Comparison of ENCODE assay signal across 8 cellular contexts in genomic region chr9:77981332-77981731, GRCh38. TPM values are rescaled to one million over a fixed set of nuclear protein-coding genes. Genes with fewer than 3 reads are reported as not detected.
DNase-seq lines count a peak whose midpoint lies in the region; ATAC-seq, FAIRE-seq and TF ChIP-seq lines count a peak whose summit lies in the region.

No MANE protein-coding gene starts in this region.

- H3K9me2 ChIP-seq in HCT116 (ENCODE audit: insufficient read depth): no peaks in the 10 kb centered on the region

- H3K36me3 ChIP-seq in HCT116 (ENCODE audit: control insufficient read depth in 1 of 2, insufficient read depth in 2 of 2, low read length in 2 of 2) (no peaks in the 10 kb centered on the region), heart right ventricle (no peaks in the 10 kb centered on the region), stomach (no peaks in the 10 kb centered on the region)

- POLR2A ChIA-PET in A549 (lab: Yijun Ruan, JAX): no interaction called here
- POLR2A ChIA-PET in HCT116 (lab: Charles Lee): no interaction called here

- H3K79me2 ChIP-seq in HCT116 (ENCODE audit: insufficient read depth, low read length): no peaks in the 10 kb centered on the region

- H3K27ac Mint-ChIP-seq in T-helper 2 cell treated with Interferon-gamma antibody and Interleukin-4, amounts not matched to agents 5 μg/mL and 100 μg/mL, for 36 hours: no peak overlapping the region

- peaks cover 50% of the 10 kb centered on the region for H3K4me1 ChIP-seq in A549
- H3K4me1 ChIP-seq in HCT116 (ENCODE audit: control insufficient read depth in 1 of 2, insufficient read depth in 2 of 2, low read length in 2 of 2): peaks cover 6 to 8% of the 10 kb centered on the region in 2 experiments
- H3K4me1 ChIP-seq in heart right ventricle: peaks cover 0 to 77% (median 50%) of the 10 kb centered on the region in 9 donors
- peaks cover 48 to 96% (median 78%) of the 10 kb centered on the region in 4 donors for H3K4me1 ChIP-seq in stomach

- TF ChIP-seq CTCF in A549 (IDR thresholded peaks at IDR 0.05) (no peak), HCT116 (IDR thresholded peaks at IDR 0.05 in 2 of 3, conservative IDR thresholded peaks at IDR 0.05 in 1 of 3; ENCODE audit: borderline replicate concordance in 1 of 3, insufficient read depth in 1 of 3, low read depth in 2 of 3, low read length in 2 of 3) (no peak), heart right ventricle (IDR thresholded peaks at IDR 0.05) (no peak), stomach (IDR thresholded peaks at IDR 0.05) (no peak)

- no peaks in the 10 kb centered on the region; the same call in 1 of the 2 replicates for H4K20me1 ChIP-seq in HCT116 (ENCODE audit: insufficient read depth)

- H3K27me3 ChIP-seq in HCT116 (ENCODE audit: insufficient read depth, low read length): no peaks in the 10 kb centered on the region
- H3K27me3 ChIP-seq in heart right ventricle: no peaks in the 10 kb centered on the region
- no peaks in the 10 kb centered on the region for H3K27me3 ChIP-seq in stomach

- TF ChIP-seq POLR2A in A549 (IDR thresholded peaks at IDR 0.05; ENCODE audit: low read length) (no peak), HCT116 (IDR thresholded peaks at IDR 0.05; ENCODE audit: borderline replicate concordance, extremely low read depth, insufficient read depth, insufficient read length) (no peak), stomach (IDR thresholded peaks at IDR 0.05) (no peak)

- no peak overlapping the region for H3K4me3 ChIP-seq in A549
- no peak overlapping the region for H3K4me3 ChIP-seq in HCT116 (replicated peaks in 1 of 2; ENCODE audit: low read depth in 1 of 2, low read length in 2 of 2)
- no peak overlapping the region for H3K4me3 ChIP-seq in heart right ventricle
- H3K4me3 ChIP-seq in stomach: no peak overlapping the region

- TF ChIP-seq EP300 in A549 (IDR thresholded peaks at IDR 0.05): no peak
- no peak for TF ChIP-seq EP300 in stomach (IDR thresholded peaks at IDR 0.05)

- H3K4me2 ChIP-seq in A549 (peak overlapping the region; percentile 52), HCT116 (ENCODE audit: low read length) (peak overlapping the region; percentile 1; the same call in 1 of the 2 replicates)

- H3K9me3 Mint-ChIP-seq in T-helper 2 cell treated with Interferon-gamma antibody and Interleukin-4, amounts not matched to agents 5 μg/mL and 100 μg/mL, for 36 hours: no peaks in the 10 kb centered on the region

- DNase-seq in A549 (ENCODE audit: low read depth in 1 of 2, low spot score in 1 of 2): peak in 1 of 2 experiments; percentile 66
- DNase-seq in HCT116 (ENCODE audit: low read depth, low spot score): no peak
- peak; percentile 25 for DNase-seq in T-helper 2 cell treated with Interferon-gamma antibody and Interleukin-4, amounts not matched to agents 5 μg/mL and 100 μg/mL, for 36 hours (ENCODE audit: low spot score)
- DNase-seq in heart right ventricle: no peak
- DNase-seq in stomach: peak; percentile 63
- DNase-seq in activated CD4-positive, CD25-positive, alpha-beta regulatory T cell treated with anti-CD3 and anti-CD28 coated beads, Interleukin-2, amount 50 U/mL, for 72 hours: no peak
- DNase-seq in effector CD4-positive, alpha-beta T cell: no peak
- no peak for DNase-seq in NCI-H748 (lab: John Stamatoyannopoulos, UW; ENCODE audit: unreplicated experiment)

- CTCF ChIA-PET in A549 (lab: Yijun Ruan, JAX): interaction anchor here (0.6 to 1.1 kb wide), 2 partner anchors 54 to 58 kb away, joined by 3 to 4 read pairs; no protein-coding TSS in a partner anchor
- CTCF ChIA-PET in HCT116 (lab: Charles Lee): no interaction called here

- H3K36me3 Mint-ChIP-seq in T-helper 2 cell treated with Interferon-gamma antibody and Interleukin-4, amounts not matched to agents 5 μg/mL and 100 μg/mL, for 36 hours (ENCODE audit: low read depth): peaks cover 21% of the 10 kb centered on the region

- H3K4me3 Mint-ChIP-seq in T-helper 2 cell treated with Interferon-gamma antibody and Interleukin-4, amounts not matched to agents 5 μg/mL and 100 μg/mL, for 36 hours: peak overlapping the region; percentile 51

- TF ChIP-seq RAD21 in A549 (conservative IDR thresholded peaks at IDR 0.05 in 1 of 2, IDR thresholded peaks at IDR 0.05 in 1 of 2) (no peak), HCT116 (IDR thresholded peaks at IDR 0.05; ENCODE audit: low read depth) (no peak)

- no peak overlapping the region for H2AFZ ChIP-seq in HCT116 (ENCODE audit: low read depth, low read length, poor library complexity, severe bottlenecking)

- intact Hi-C loops in HCT116 (cut with micrococcal nuclease): no loop called here
- intact Hi-C loops in heart right ventricle (cut with DNase I): loop anchor here in 2 of 10 donors (10.0 kb wide), 2 partner anchors 133 to 143 kb away; no protein-coding TSS in a partner anchor
- intact Hi-C loops in stomach (cut with DNase I; ENCODE audit: low total_unique reads): no loop called here

- WGBS in A549 (ENCODE audit: missing lambda C conversion rate): 2% methylated on average over 2 of the region's 2 CpGs
- WGBS in heart right ventricle, 2 donors: 35 to 52% methylated on average over 2 of the region's 2 CpGs
- WGBS in stomach, 5 donors: 4 to 20% (median 8%) methylated on average over 2 of the region's 2 CpGs

- FAIRE-seq in A549 (lab: Jason Lieb, UNC): no peak

- H3K4me1 Mint-ChIP-seq in T-helper 2 cell treated with Interferon-gamma antibody and Interleukin-4, amounts not matched to agents 5 μg/mL and 100 μg/mL, for 36 hours (ENCODE audit: low read depth): peaks cover 73% of the 10 kb centered on the region

- no peak overlapping the region for H3K9ac ChIP-seq in HCT116 (ENCODE audit: low read length)

- RAD21 ChIA-PET in HCT116 (lab: Charles Lee; ENCODE audit: low non-redundant PET in 1 of 2, low total read pairs in 2 of 2, uncharacterized antibody in 2 of 2, unreplicated experiment in 2 of 2): no interaction called here

- no peaks in the 10 kb centered on the region for H3K9me3 ChIP-seq in A549
- H3K9me3 ChIP-seq in HCT116 (ENCODE audit: control insufficient read depth in 1 of 2, insufficient read depth in 1 of 2, low read depth in 1 of 2, low read length in 2 of 2): no peaks in the 10 kb centered on the region
- no peaks in the 10 kb centered on the region for H3K9me3 ChIP-seq in heart right ventricle
- no peaks in the 10 kb centered on the region for H3K9me3 ChIP-seq in stomach

- BruUV-seq in HCT116 (replicated peaks; lab: Mats Ljungman, UMichigan): no TSS peak

- H3K27me3 Mint-ChIP-seq in T-helper 2 cell treated with Interferon-gamma antibody and Interleukin-4, amounts not matched to agents 5 μg/mL and 100 μg/mL, for 36 hours (ENCODE audit: low read depth): no peaks in the 10 kb centered on the region

- ATAC-seq in A549 (peak; percentile 90 to 91), HCT116 (peak; percentile 74), heart right ventricle (peak in 5 of 8 donors; percentile 35 to 74 (median 54))

- H3K27ac ChIP-seq in A549 (peak overlapping the region; percentile 17 to 57; a peak in 5 of 6 replicates), HCT116 (ENCODE audit: low read depth, low read length) (no peak overlapping the region), heart right ventricle (peak overlapping the region in 5 of 10 donors; percentile 15 to 56 (median 25)), stomach (peak overlapping the region; percentile 8 to 76 (median 38))

TF ChIP-seq in HCT116, 20 proteins besides CTCF, POLR2A, EP300 and RAD21 (continues in another document):
- no peak for TF ChIP-seq REST (IDR thresholded peaks at IDR 0.05; ENCODE audit: low read depth)
- no peak for TF ChIP-seq SIN3A (IDR thresholded peaks at IDR 0.05; ENCODE audit: low read depth)
- TF ChIP-seq EGR1 (IDR thresholded peaks at IDR 0.05; ENCODE audit: low read depth): no peak
- TF ChIP-seq ELF1 (IDR thresholded peaks at IDR 0.05; ENCODE audit: borderline replicate concordance, low read depth): no peak
- TF ChIP-seq MAX (IDR thresholded peaks at IDR 0.05): no peak
- TF ChIP-seq SP1 (IDR thresholded peaks at IDR 0.05; ENCODE audit: low read depth): no peak
- TF ChIP-seq ZFX (IDR thresholded peaks at IDR 0.05): no peak
- no peak for TF ChIP-seq CEBPB (IDR thresholded peaks at IDR 0.05; ENCODE audit: low read depth)

RNA-seq across cellular contexts. Expression of gene GNAQ, which starts 50.3 kb away (rescaled TPM):
- polyA plus RNA-seq in A549 (2011; rRNA removed) (53.7 and 60.0 TPM in 2 replicates), A549 (2017; fragmentation: RNase III; extraction: RNeasy Plus Mini Kit Qiagen cat#74134 plus additional on column Dnase treatment) (17.1 to 18.2 TPM (median 17.9 TPM) in 3 replicates), heart right ventricle (10 to 100 TPM in 1 of 2 donors, 1 to 10 TPM in 1; 5.4 to 10.6 TPM), stomach (10 to 100 TPM; 13.1 to 26.0 (median 15.5) TPM)
- 6.8 and 8.2 TPM in 2 replicates for polyA plus RNA-seq in A549 (2012; cell fraction: cytosol; rRNA removed)
- 3.3 and 5.8 TPM in 2 replicates for polyA plus RNA-seq in A549 (2012; cell fraction: nucleus; rRNA removed)
- 45.7 and 46.6 TPM in 2 replicates for polyA minus RNA-seq in A549 (2011; rRNA and poly(A)+ RNA removed)
- total RNA-seq in HCT116 (2021; ENCODE audit: unreplicated experiment) (28.7 TPM), heart right ventricle (10 to 100 TPM in 9 of 10 donors, 1 to 10 TPM in 1; 6.9 to 19.8 (median 13.8) TPM), stomach (10 to 100 TPM; 38.2 to 75.3 (median 52.2) TPM)
- polyA plus RNA-seq in HCT116 (2012): 11.0 and 11.6 TPM in 2 replicates

Comparison
In these comparisons a context has a peak if more than half of its experiments do, and no peak if none do; other contexts are left out.
1. DNase-seq: peak in T-helper 2 cell treated with Interferon-gamma antibody and Interleukin-4, amounts not matched to agents 5 μg/mL and 100 μg/mL, for 36 hours (single experiment) and stomach (single experiment); none in HCT116 (single experiment), heart right ventricle (0 of 2), activated CD4-positive, CD25-positive, alpha-beta regulatory T cell treated with anti-CD3 and anti-CD28 coated beads, Interleukin-2, amount 50 U/mL, for 72 hours (single experiment), effector CD4-positive, alpha-beta T cell (single experiment) and NCI-H748 (single experiment).
2. Peak in every context shown above with its lines, with median percentiles within 50 percentile points of each other: ATAC-seq.